ENCODE assay signal across 8 cellular contexts in genomic region chr7:74657692-74658170, GRCh38. TPM values are rescaled to one million over a fixed set of nuclear protein-coding genes. Genes with fewer than 3 reads are reported as not detected.
A peak's percentile ranks its signal among the peaks of the same experiment; 100 is the strongest.
DNase-seq lines count a peak whose midpoint lies in the region; FAIRE-seq and TF ChIP-seq lines count a peak whose summit lies in the region.

TSS of gene GTF2I (plus strand) at chr7:74657718. CDS start at chr7:74689129, 31,411 bp downstream.

- peak within 1 kb of the TSS; percentile 100 for H3K9ac ChIP-seq in iPS-20b (ENCODE audit: low read depth, low read length)

- FAIRE-seq in GM12891 (lab: Jason Lieb, UNC), result no peak
- no peak for FAIRE-seq in H54 (lab: Jason Lieb, UNC)

- H3K4me3 ChIP-seq in astrocyte of the spinal cord (ENCODE audit: low read depth, low read length) (peak within 1 kb of the TSS; percentile 66), iPS-20b (ENCODE audit: low read length) (peak within 1 kb of the TSS; percentile 98)

- peak within 1 kb of the TSS; percentile 100 for H3K27ac ChIP-seq in iPS-20b (ENCODE audit: low read length)

- no peaks in the 10 kb centered on the region for H3K9me3 ChIP-seq in iPS-20b (ENCODE audit: insufficient read depth, low read depth, low read length)

- no peak for TF ChIP-seq CTCF in astrocyte of the spinal cord (IDR thresholded peaks at IDR 0.05; ENCODE audit: low read depth, low read length)

- H3K36me3 ChIP-seq in iPS-20b (ENCODE audit: insufficient read depth, low read depth, low read length), result peaks cover 8% of the 10 kb centered on the region; the same call in 1 of the 2 replicates

- DNase-seq in GM12891 (ENCODE audit: insufficient read length, low spot score), result no peak
- peak; percentile 27 for DNase-seq in H54 (ENCODE audit: insufficient read length, low spot score)
- DNase-seq in NAMALWA (ENCODE audit: low spot score), result peak; percentile 81
- no peak for DNase-seq in astrocyte of the spinal cord (ENCODE audit: low read depth, low spot score)
- peak; percentile 35 to 44 for DNase-seq in stimulated activated CD4-positive, alpha-beta T cell treated with anti-CD3 and anti-CD28 coated beads, Interleukin-2, amount 100 ng/mL, for 48 hours
- no peak for DNase-seq in GF-D8 (lab: John Stamatoyannopoulos, UW)
- no peak for DNase-seq in GDM1 (lab: John Stamatoyannopoulos, UW)

- TF ChIP-seq POLR2A in GM12891 (IDR thresholded peaks at IDR 0.05; ENCODE audit: low read depth, low read length) (0 out of 2 replicates have a peak, but pooled peaks have one; percentile 3), H54 (IDR thresholded peaks at IDR 0.05; ENCODE audit: low read depth, low read length) (peak; percentile 45)

- in situ Hi-C loops in astrocyte of the spinal cord (cut with HindIII; ENCODE audit: low sequenced_read_pairs), result no loop called here

- H3K27me3 ChIP-seq in iPS-20b (ENCODE audit: insufficient read depth, low read length), result no peaks in the 10 kb centered on the region

- peaks cover 41% of the 10 kb centered on the region; the same call in 1 of the 2 replicates for H3K4me1 ChIP-seq in iPS-20b (ENCODE audit: insufficient read depth, low read length)

TF ChIP-seq in GM12891, 5 proteins besides CTCF, POLR2A, EP300 and RAD21:
- TF ChIP-seq POU2F2 (IDR thresholded peaks at IDR 0.05; ENCODE audit: low read depth, low read length) (no peak), SPI1 (IDR thresholded peaks at IDR 0.05; ENCODE audit: low read depth, low read length) (no peak), TAF1 (IDR thresholded peaks at IDR 0.05; ENCODE audit: low read depth, low read length) (no peak), PAX5 (IDR thresholded peaks at IDR 0.05; ENCODE audit: insufficient read depth, low read length, severe bottlenecking) (no peak), POLR2AphosphoS5 (IDR thresholded peaks at IDR 0.05; ENCODE audit: low read depth, low read length) (peak; percentile 18; the same call in 1 of the 2 replicates)

RNA-seq across cellular contexts. Expression of gene GTF2I, which starts in this region (rescaled TPM):
- 62.3 TPM for polyA plus RNA-seq in GM12891 (2012; ENCODE audit: low read depth, missing spikeins)

Comparison
In these comparisons a context has a peak if more than half of its experiments do, and no peak if none do; other contexts are left out.
1. DNase-seq: peak in H54 (single experiment), NAMALWA (single experiment) and stimulated activated CD4-positive, alpha-beta T cell treated with anti-CD3 and anti-CD28 coated beads, Interleukin-2, amount 100 ng/mL, for 48 hours (2 of 2); none in GM12891 (single experiment), astrocyte of the spinal cord (single experiment), GF-D8 (single experiment) and GDM1 (single experiment).